In genomic region chr2:176067587-176068002, GRCh38 we compare ENCODE assay signal across 13 cellular contexts. TPM values are rescaled to one million over a fixed set of nuclear protein-coding genes. Genes with fewer than 3 reads are reported as not detected.
A peak's percentile ranks its signal among the peaks of the same experiment; 100 is the strongest.
DNase-seq lines count a peak whose midpoint lies in the region; ATAC-seq and TF ChIP-seq lines count a peak whose summit lies in the region.
"Had no signal": no experiment of that assay in that cellular context is flagged by ENCODE, and none has a peak within 500 bp of the region (broad histone marks: within the 10 kb centered on the region; RNA-seq: fewer than 3 reads in every experiment).

No MANE protein-coding gene starts in this region.

- no peaks in the 10 kb centered on the region for H3K36me3 Mint-ChIP-seq in activated naive CD8-positive, alpha-beta T cell treated with anti-CD3 and anti-CD28 coated beads, Interleukin-2, amount 10 ng/mL, durations not matched to agents 7 days and 5 days

- H3K4me3 ChIP-seq in esophagus squamous epithelium (peak overlapping the region; percentile 4 to 56 (median 26)), mucosa of rectum (ENCODE audit: low read length in 2 of 2) (peak overlapping the region; percentile 51 to 54), stomach smooth muscle (ENCODE audit: low read length in 2 of 2) (peak overlapping the region; percentile 45 to 58)

- no peak for DNase-seq in activated naive CD8-positive, alpha-beta T cell treated with anti-CD3 and anti-CD28 coated beads, Interleukin-2, amount 10 ng/mL, durations not matched to agents 7 days and 5 days
- no peak for DNase-seq in esophagus squamous epithelium (lab: John Stamatoyannopoulos, UW)
- no peak for DNase-seq in occipital lobe (lab: John Stamatoyannopoulos, UW)
- DNase-seq in cortex of kidney (lab: John Stamatoyannopoulos, UW): no peak
- DNase-seq: left cardiac atrium, MM.1S, RPMI8226 had no signal

- POLR2A ChIA-PET in activated naive CD8-positive, alpha-beta T cell treated with anti-CD3 and anti-CD28 coated beads, Interleukin-2, amount 10 ng/mL, durations not matched to agents 7 days and 5 days (lab: Charles Lee): no interaction called here

- 0 to 8% methylated on average over 4 to 5 of the region's 27 CpGs for WGBS in esophagus squamous epithelium, 2 donors

- H3K27ac Mint-ChIP-seq in activated naive CD8-positive, alpha-beta T cell treated with anti-CD3 and anti-CD28 coated beads, Interleukin-2, amount 10 ng/mL, durations not matched to agents 7 days and 5 days: no peak overlapping the region

- H3K36me3 ChIP-seq in esophagus squamous epithelium (no peaks in the 10 kb centered on the region), mucosa of rectum (ENCODE audit: control insufficient read depth in 2 of 2, insufficient read depth in 2 of 2, low read length in 2 of 2) (no peaks in the 10 kb centered on the region), stomach smooth muscle (ENCODE audit: control insufficient read depth in 2 of 2, insufficient read depth in 2 of 2, low read length in 2 of 2) (no peaks in the 10 kb centered on the region)

- no peak overlapping the region for H3K27ac ChIP-seq in esophagus squamous epithelium
- H3K27ac ChIP-seq in mucosa of rectum (ENCODE audit: low read depth in 2 of 2, low read length in 2 of 2): no peak overlapping the region
- no peak overlapping the region for H3K27ac ChIP-seq in stomach smooth muscle (ENCODE audit: low read length)
- H3K27ac ChIP-seq: skin epidermis had no signal

- H3K4me3 Mint-ChIP-seq in activated naive CD8-positive, alpha-beta T cell treated with anti-CD3 and anti-CD28 coated beads, Interleukin-2, amount 10 ng/mL, durations not matched to agents 7 days and 5 days: peak overlapping the region; percentile 38

- no peak for TF ChIP-seq CTCF in esophagus squamous epithelium (IDR thresholded peaks at IDR 0.05)

- H3K4me1 Mint-ChIP-seq in activated naive CD8-positive, alpha-beta T cell treated with anti-CD3 and anti-CD28 coated beads, Interleukin-2, amount 10 ng/mL, durations not matched to agents 7 days and 5 days: peaks cover 5% of the 10 kb centered on the region

- no peak for TF ChIP-seq POLR2A in esophagus squamous epithelium (IDR thresholded peaks at IDR 0.05)

- intact Hi-C loops in esophagus squamous epithelium (cut with DNase I): no loop called here

- no peaks in the 10 kb centered on the region for H3K9me3 Mint-ChIP-seq in activated naive CD8-positive, alpha-beta T cell treated with anti-CD3 and anti-CD28 coated beads, Interleukin-2, amount 10 ng/mL, durations not matched to agents 7 days and 5 days

- H3K9me3 ChIP-seq in esophagus squamous epithelium: no peaks in the 10 kb centered on the region
- no peaks in the 10 kb centered on the region for H3K9me3 ChIP-seq in mucosa of rectum (ENCODE audit: control insufficient read depth in 2 of 2, low read length in 2 of 2)
- peaks cover 0 to 3% of the 10 kb centered on the region in 2 donors for H3K9me3 ChIP-seq in stomach smooth muscle (ENCODE audit: control insufficient read depth in 2 of 2, low read length in 2 of 2)

- H3K27me3 ChIP-seq in esophagus squamous epithelium (peaks cover 2 to 100% (median 38%) of the 10 kb centered on the region in 4 donors), mucosa of rectum (ENCODE audit: control insufficient read depth in 2 of 2, insufficient read depth in 2 of 2, low read length in 2 of 2) (peaks cover 60 to 61% of the 10 kb centered on the region in 2 donors), stomach smooth muscle (ENCODE audit: control insufficient read depth in 1 of 2, insufficient read depth in 2 of 2, low read length in 2 of 2) (peaks cover 65 to 78% of the 10 kb centered on the region in 2 donors)

- no peak overlapping the region for H3K9ac ChIP-seq in mucosa of rectum (ENCODE audit: low read depth in 1 of 2, low read length in 2 of 2)
- H3K9ac ChIP-seq in stomach smooth muscle (ENCODE audit: low read length in 2 of 2): no peak overlapping the region

- ATAC-seq in activated naive CD8-positive, alpha-beta T cell treated with anti-CD3 and anti-CD28 coated beads, Interleukin-2, amount 10 ng/mL, durations not matched to agents 7 days and 5 days (ENCODE audit: low read depth): no peak
- ATAC-seq in HG02763 (IDR thresholded peaks at IDR 0.05; ENCODE audit: unreplicated experiment): no peak
- no peak for ATAC-seq in HG03565 (IDR thresholded peaks at IDR 0.05; ENCODE audit: unreplicated experiment)

- H3K27me3 Mint-ChIP-seq in activated naive CD8-positive, alpha-beta T cell treated with anti-CD3 and anti-CD28 coated beads, Interleukin-2, amount 10 ng/mL, durations not matched to agents 7 days and 5 days: peaks cover 87% of the 10 kb centered on the region

- H3K4me1 ChIP-seq in esophagus squamous epithelium (peaks cover 12 to 30% (median 15%) of the 10 kb centered on the region in 3 donors), mucosa of rectum (ENCODE audit: control insufficient read depth in 2 of 2, insufficient read depth in 2 of 2, low read length in 2 of 2) (peaks cover 8 to 11% of the 10 kb centered on the region in 2 donors), stomach smooth muscle (ENCODE audit: control insufficient read depth, insufficient read depth, low read length) (peaks cover 20% of the 10 kb centered on the region)

RNA-seq across cellular contexts. Expression of gene EVX2, which starts 16.2 kb away (rescaled TPM):
- not detected for total RNA-seq in activated naive CD8-positive, alpha-beta T cell treated with anti-CD3 and anti-CD28 coated beads, Interleukin-2, amount 10 ng/mL, durations not matched to agents 7 days and 5 days
- total RNA-seq in esophagus squamous epithelium: not detected
- total RNA-seq in occipital lobe: not detected
- total RNA-seq: left cardiac atrium, NCI-H460 had no signal

RNA-seq across cellular contexts. Expression of gene HOXD13, which starts 24.9 kb away (rescaled TPM):
- not detected for total RNA-seq in activated naive CD8-positive, alpha-beta T cell treated with anti-CD3 and anti-CD28 coated beads, Interleukin-2, amount 10 ng/mL, durations not matched to agents 7 days and 5 days
- total RNA-seq in esophagus squamous epithelium (not detected), occipital lobe (not detected)
- total RNA-seq: left cardiac atrium had no signal

RNA-seq across cellular contexts. Expression of gene HOXD12, which starts 32.0 kb away (rescaled TPM):
- not detected for total RNA-seq in activated naive CD8-positive, alpha-beta T cell treated with anti-CD3 and anti-CD28 coated beads, Interleukin-2, amount 10 ng/mL, durations not matched to agents 7 days and 5 days
- total RNA-seq in esophagus squamous epithelium (not detected), occipital lobe (not detected)
- total RNA-seq: left cardiac atrium had no signal

RNA-seq across cellular contexts. Expression of gene HOXD11, which starts 39.5 kb away (rescaled TPM):
- total RNA-seq in activated naive CD8-positive, alpha-beta T cell treated with anti-CD3 and anti-CD28 coated beads, Interleukin-2, amount 10 ng/mL, durations not matched to agents 7 days and 5 days: not detected
- total RNA-seq in esophagus squamous epithelium (not detected), occipital lobe (not detected)
- total RNA-seq: left cardiac atrium, NCI-H460 had no signal

RNA-seq across cellular contexts. Expression of gene HOXD10, which starts 49.0 kb away (rescaled TPM):
- not detected for total RNA-seq in activated naive CD8-positive, alpha-beta T cell treated with anti-CD3 and anti-CD28 coated beads, Interleukin-2, amount 10 ng/mL, durations not matched to agents 7 days and 5 days
- total RNA-seq in esophagus squamous epithelium: under 1 TPM in 2 of 4 donors, not detected in 2; 0.22 to 0.38 TPM
- total RNA-seq in occipital lobe: not detected
- total RNA-seq: left cardiac atrium had no signal
